ENCODE assay signal across 19 cellular contexts in the genomic region with DNA sequence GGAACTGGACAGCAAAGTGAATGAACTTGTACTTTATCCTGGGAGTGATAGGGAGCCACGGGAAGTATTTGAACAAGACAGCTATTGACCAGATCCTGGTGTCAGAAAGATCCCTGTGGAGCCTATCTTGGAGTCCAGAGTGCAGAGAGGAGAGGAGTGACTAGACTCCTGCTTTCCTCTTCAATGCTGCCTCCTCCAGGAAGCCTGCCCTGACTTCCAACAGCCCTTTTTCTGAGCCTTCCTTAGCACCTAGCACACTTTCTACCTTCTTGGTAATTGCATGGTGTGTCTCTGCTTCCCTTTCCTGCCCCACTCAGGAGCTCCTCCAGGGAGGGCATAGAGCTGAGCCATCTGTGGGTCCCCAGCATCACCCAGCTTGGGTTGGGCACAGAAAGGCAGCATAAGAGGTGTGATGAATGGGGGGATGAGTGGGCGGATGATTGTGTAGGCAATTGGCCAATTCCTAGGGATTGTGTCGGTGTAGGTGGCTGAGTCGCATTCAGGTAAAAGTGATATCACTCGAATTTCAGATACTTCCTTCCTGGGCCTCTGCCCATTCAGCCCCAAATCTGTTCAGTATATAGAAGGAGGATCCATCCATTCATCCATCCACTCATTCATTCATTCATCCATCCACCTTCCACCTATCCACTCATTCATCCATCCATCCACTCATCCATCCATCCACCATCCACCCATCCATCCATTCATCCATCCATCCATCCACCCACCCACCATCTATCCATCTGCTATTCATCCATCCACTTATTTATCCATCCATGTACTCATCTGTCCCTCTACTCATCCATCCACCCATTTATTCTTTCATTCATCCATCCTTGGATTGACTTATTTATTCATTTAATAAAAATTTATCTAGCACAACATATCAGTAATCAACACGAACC. TPM values are rescaled to one million over a fixed set of nuclear protein-coding genes. Genes with fewer than 3 reads are reported as not detected.
"Had no signal": no experiment of that assay in that cellular context is flagged by ENCODE, and none has a peak within 500 bp of the region (broad histone marks: within the 10 kb centered on the region; RNA-seq: fewer than 3 reads in every experiment).

No MANE protein-coding gene starts in this region.

- H3K4me2 ChIP-seq: SK-N-SH had no signal

- FAIRE-seq: frontal cortex had no signal

- H3K9me3 ChIP-seq: body of pancreas, prostate gland, right lobe of liver, SK-N-SH had no signal

- H3K4me1 Mint-ChIP-seq: nephron had no signal

- H3K4me1 ChIP-seq: body of pancreas, prostate gland had no signal

- H3K4me3 ChIP-seq: body of pancreas, heart left ventricle, left lung, prostate gland, right lobe of liver had no signal

- H3K4me3 Mint-ChIP-seq: central memory CD8-positive, alpha-beta T cell; memory B cell; nephron; stimulated activated naive B cell treated with anti-CD40 and anti-IgM and Interleukin-4, amounts not matched to agents 10 μg/mL and 1 μg/mL and 100 μg/mL, for 72 hours had no signal

- H3K27ac Mint-ChIP-seq: memory B cell; nephron; stimulated activated naive B cell treated with anti-CD40 and anti-IgM and Interleukin-4, amounts not matched to agents 10 μg/mL and 1 μg/mL and 100 μg/mL, for 72 hours had no signal

- DNase-seq: activated effector memory CD4-positive, alpha-beta T cell treated with anti-CD3 and anti-CD28 coated beads, Interleukin-2, amount 50 U/mL, for 16 hours; body of pancreas; effector memory CD4-positive, alpha-beta T cell; heart left ventricle; islet precursor cell; left lung; right lobe of liver; SK-N-SH; stimulated activated naive B cell treated with anti-CD40 and anti-IgM and Interleukin-4, amounts not matched to agents 10 μg/mL and 1 μg/mL and 100 μg/mL, for 72 hours; T-helper 1 cell; trophoblast cell had no signal

- H3K36me3 ChIP-seq: heart left ventricle, left lung, prostate gland, right lobe of liver had no signal

- H3K9me2 ChIP-seq: SK-N-SH had no signal

- ATAC-seq: body of pancreas; heart left ventricle; left lung; stimulated activated naive B cell treated with anti-CD40 and anti-IgM and Interleukin-4, amounts not matched to agents 10 μg/mL and 1 μg/mL and 100 μg/mL, for 72 hours had no signal

- H3K27me3 ChIP-seq: body of pancreas, right lobe of liver had no signal

- H3K27ac ChIP-seq: body of pancreas, heart left ventricle, left lung, prostate gland, right lobe of liver, VCaP had no signal

- H3K9ac ChIP-seq: SK-N-SH had no signal

RNA-seq across cellular contexts. Expression of a gene that starts 26.9 kb away (rescaled TPM):
- total RNA-seq: body of pancreas, fibroblast of lung, frontal cortex had no signal
- polyA plus RNA-seq: fibroblast of lung, heart left ventricle, SK-N-SH had no signal

RNA-seq across cellular contexts. Expression of a gene that starts 55.9 kb away (rescaled TPM):
- total RNA-seq: body of pancreas, fibroblast of lung, frontal cortex, heart left ventricle, left lung, omental fat pad had no signal
- polyA plus RNA-seq: fibroblast of lung, heart left ventricle, SK-N-SH had no signal
